Comparison of ENCODE assay signal across 19 cellular contexts in the genomic region with DNA sequence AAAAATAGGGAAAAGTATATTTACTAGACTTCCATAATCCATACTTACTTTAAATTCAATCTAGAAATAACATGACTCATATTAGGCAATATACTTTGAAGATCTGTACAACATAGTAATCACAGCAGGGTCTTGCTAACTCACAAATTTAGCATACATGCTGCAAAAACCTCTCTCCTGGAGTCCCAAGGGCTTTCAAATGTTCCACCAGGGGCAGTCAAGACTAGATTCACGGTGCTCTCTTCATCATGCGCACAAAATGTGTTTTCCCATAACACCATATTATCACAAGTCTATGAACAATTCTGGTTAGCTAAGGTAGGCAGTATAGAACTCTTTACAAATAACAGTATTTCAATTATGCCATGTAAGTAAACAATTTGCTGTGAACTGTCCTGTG. TPM values are rescaled to one million over a fixed set of nuclear protein-coding genes. Genes with fewer than 3 reads are reported as not detected.
DNase-seq lines count a peak whose midpoint lies in the region; TF ChIP-seq lines count a peak whose summit lies in the region.
"Had no signal": no experiment of that assay in that cellular context is flagged by ENCODE, and none has a peak within 500 bp of the region (broad histone marks: within the 10 kb centered on the region; RNA-seq: fewer than 3 reads in every experiment).

No MANE protein-coding gene starts in this region.

- intact Hi-C loops in left ventricle myocardium inferior (cut with micrococcal nuclease) (no loop called here), OCI-LY7 (cut with micrococcal nuclease; ENCODE audit: unreplicated experiment) (no loop called here)

- H3K9me2 ChIP-seq in OCI-LY7 (ENCODE audit: insufficient read depth, low read length), result no peaks in the 10 kb centered on the region

- H3K36me3 Mint-ChIP-seq in neural progenitor cell, result peaks cover 5% of the 10 kb centered on the region

- H3K4me1 ChIP-seq in cardiac muscle cell (ENCODE audit: low read depth), result peaks cover 19% of the 10 kb centered on the region
- H3K4me1 ChIP-seq in left ventricle myocardium inferior, result peaks cover 14% of the 10 kb centered on the region
- H3K4me1 ChIP-seq in OCI-LY7 (ENCODE audit: insufficient read depth, low read length, poor library complexity, severe bottlenecking), result no peaks in the 10 kb centered on the region
- no peaks in the 10 kb centered on the region for H3K4me1 ChIP-seq in neural progenitor cell
- H3K4me1 ChIP-seq: SJSA1 had no signal

- H3K9me3 ChIP-seq in cardiac muscle cell (ENCODE audit: low read depth) (no peaks in the 10 kb centered on the region), left ventricle myocardium inferior (replicated peaks) (no peaks in the 10 kb centered on the region), OCI-LY7 (ENCODE audit: low read length) (no peaks in the 10 kb centered on the region), neural progenitor cell (ENCODE audit: low read depth) (no peaks in the 10 kb centered on the region)
- H3K9me3 ChIP-seq: SJSA1 had no signal

- no peaks in the 10 kb centered on the region for H4K20me1 ChIP-seq in OCI-LY7 (ENCODE audit: insufficient read depth, low read length)
- no peaks in the 10 kb centered on the region for H4K20me1 ChIP-seq in neural progenitor cell (ENCODE audit: low read depth)

- no peaks in the 10 kb centered on the region for H3K27me3 Mint-ChIP-seq in neural progenitor cell (ENCODE audit: insufficient read depth, low read depth)

- H3K4me3 Mint-ChIP-seq in neural progenitor cell, result no peak overlapping the region

- TF ChIP-seq CTCF in cardiac muscle cell (IDR thresholded peaks at IDR 0.05; ENCODE audit: low read depth, low read length), result no peak
- no peak for TF ChIP-seq CTCF in left ventricle myocardium inferior (IDR thresholded peaks at IDR 0.05; ENCODE audit: borderline replicate concordance)
- 0 out of 2 replicates have a peak, but pooled peaks have one; percentile 28 for TF ChIP-seq CTCF in OCI-LY7 (conservative IDR thresholded peaks at IDR 0.05; ENCODE audit: low read length)
- TF ChIP-seq CTCF in choroid plexus epithelial cell (conservative IDR thresholded peaks at IDR 0.05; ENCODE audit: low read depth, low read length), result peak; percentile 20
- no peak for TF ChIP-seq CTCF in neural progenitor cell (IDR thresholded peaks at IDR 0.05)

- peaks cover 7% of the 10 kb centered on the region for H3K36me3 ChIP-seq in cardiac muscle cell
- H3K36me3 ChIP-seq in left ventricle myocardium inferior, result peaks cover 6% of the 10 kb centered on the region
- peaks cover 53% of the 10 kb centered on the region for H3K36me3 ChIP-seq in OCI-LY7 (ENCODE audit: insufficient read depth, low read length)
- peaks cover 20% of the 10 kb centered on the region for H3K36me3 ChIP-seq in neural progenitor cell
- H3K36me3 ChIP-seq: SJSA1 had no signal

- no peak overlapping the region for H3K4me2 ChIP-seq in OCI-LY7 (ENCODE audit: low read length)
- no peak overlapping the region for H3K4me2 ChIP-seq in neural progenitor cell

- H3K27me3 ChIP-seq in cardiac muscle cell (no peaks in the 10 kb centered on the region), left ventricle myocardium inferior (ENCODE audit: low read depth) (no peaks in the 10 kb centered on the region), neural progenitor cell (no peaks in the 10 kb centered on the region)

- H3K79me2 ChIP-seq in OCI-LY7 (ENCODE audit: insufficient read depth, low read depth, low read length) (no peaks in the 10 kb centered on the region), neural progenitor cell (ENCODE audit: low read depth) (no peaks in the 10 kb centered on the region)

- H3K27ac ChIP-seq in cardiac muscle cell, result peak overlapping the region; percentile 85
- H3K27ac ChIP-seq in left ventricle myocardium inferior (replicated peaks), result no peak overlapping the region
- H3K27ac ChIP-seq in OCI-LY7 (ENCODE audit: low read depth, low read length, poor library complexity, severe bottlenecking), result no peak overlapping the region
- H3K27ac ChIP-seq in neural progenitor cell, result no peak overlapping the region
- H3K27ac ChIP-seq: C4-2B, GM23248, SJSA1 had no signal

- H3F3A ChIP-seq in neural progenitor cell (ENCODE audit: low read depth), result no peaks in the 10 kb centered on the region

- H3K4me1 Mint-ChIP-seq in neural progenitor cell, result no peaks in the 10 kb centered on the region

- no peak for DNase-seq in cardiac muscle cell (ENCODE audit: low read depth in 1 of 2, low spot score in 1 of 2)
- DNase-seq in left ventricle myocardium inferior, result no peak
- DNase-seq in OCI-LY7 (ENCODE audit: low spot score), result no peak
- peak; percentile 13 for DNase-seq in choroid plexus epithelial cell (ENCODE audit: low read depth)
- DNase-seq in KG1 (lab: John Stamatoyannopoulos, UW), result no peak
- DNase-seq in H4 (ENCODE audit: low spot score), result no peak
- DNase-seq in NCI-H146 treated with DMSO at 0.1 percent for 48 hours (lab: John Stamatoyannopoulos, UW; ENCODE audit: unreplicated experiment), result no peak
- no peak for DNase-seq in neural progenitor cell (ENCODE audit: low spot score)
- DNase-seq: AML-193, DND-41, GM23248, MM.1S, NCI-H1092, NCI-H1436, NCI-H1930, NCI-H69, T-helper 1 cell had no signal

- H3K9ac ChIP-seq in neural progenitor cell, result no peak overlapping the region
- H3K9ac ChIP-seq: GM23248 had no signal

- no peak overlapping the region for H3K27ac Mint-ChIP-seq in neural progenitor cell

- CTCF ChIA-PET in OCI-LY7 (lab: Charles Lee; ENCODE audit: unreplicated experiment), result no interaction called here

- H3K9me3 Mint-ChIP-seq in neural progenitor cell, result no peaks in the 10 kb centered on the region

- no TSS peak for BruUV-seq in OCI-LY7 (replicated peaks; lab: Mats Ljungman, UMichigan)

- H3K4me3 ChIP-seq in cardiac muscle cell (no peak overlapping the region), left ventricle myocardium inferior (no peak overlapping the region), OCI-LY7 (ENCODE audit: low read depth, low read length, poor library complexity, severe bottlenecking) (no peak overlapping the region), choroid plexus epithelial cell (ENCODE audit: low read depth, low read length) (no peak overlapping the region), neural progenitor cell (no peak overlapping the region)
- H3K4me3 ChIP-seq: GM23248, SJSA1 had no signal

- POLR2A ChIA-PET in OCI-LY7 (lab: Charles Lee), result interaction anchor here (0.7 kb wide), 1 partner anchor 158 kb away, joined by 3 read pairs; no protein-coding TSS in a partner anchor

- H2AFZ ChIP-seq in OCI-LY7 (ENCODE audit: low read length) (no peak overlapping the region), neural progenitor cell (replicated peaks) (no peak overlapping the region)
- H2AFZ ChIP-seq: GM23248 had no signal

RNA-seq across cellular contexts. Expression of a gene that starts 45.8 kb away (rescaled TPM):
- total RNA-seq in cardiac muscle cell (14.0 and 20.5 TPM in 2 replicates), left ventricle myocardium inferior (11.9 TPM), OCI-LY7 (2022) (24.4 and 28.1 TPM in 2 replicates), neural progenitor cell (ENCODE audit: low replicate concordance) (28.2 and 54.1 TPM in 2 replicates)
- 12.3 and 20.8 TPM in 2 replicates for polyA plus RNA-seq in cardiac muscle cell
- 24.1 and 29.9 TPM in 2 replicates for total RNA-seq in OCI-LY7 (2014; rRNA removed; shearing (Covaris generic))
- total RNA-seq in H4 (2014; rRNA removed; shearing (Covaris generic)), result 7.1 and 8.8 TPM in 2 replicates

Comparison
In these comparisons a context has a peak if more than half of its experiments do, and no peak if none do; other contexts are left out.
1. CTCF ChIP-seq: peak in OCI-LY7 (single experiment) and choroid plexus epithelial cell (single experiment); none in cardiac muscle cell (single experiment), left ventricle myocardium inferior (single experiment) and neural progenitor cell (single experiment).